ENCODE assay signal across 9 cellular contexts in the genomic region with DNA sequence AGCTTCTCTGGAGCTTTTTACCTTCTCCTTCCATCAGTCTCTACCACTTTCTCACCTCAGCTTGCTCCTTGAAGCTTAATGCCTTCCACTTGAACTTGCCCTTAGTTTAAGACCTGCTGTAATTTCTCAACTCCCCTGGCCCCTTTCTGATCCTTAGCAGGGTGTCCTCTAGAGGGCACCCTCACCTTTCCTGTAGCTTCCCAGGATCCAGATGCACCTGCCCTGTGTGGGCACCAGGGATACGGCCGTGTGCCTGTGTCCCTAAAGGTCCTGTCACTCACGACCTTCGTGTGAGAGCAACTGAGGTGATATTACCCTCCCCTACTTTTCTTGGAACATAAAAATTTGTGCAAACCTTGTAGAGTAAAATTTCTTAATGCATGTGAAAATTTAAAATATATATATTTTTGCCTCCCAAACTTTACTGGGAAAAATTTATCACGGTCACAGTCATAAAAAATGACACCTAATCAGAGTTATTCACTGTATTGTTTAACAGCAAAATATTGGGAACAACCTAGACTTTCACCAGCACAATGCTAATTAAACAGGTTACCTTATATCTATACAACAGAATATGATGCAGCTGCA. TPM values are rescaled to one million over a fixed set of nuclear protein-coding genes. Genes with fewer than 3 reads are reported as not detected.
DNase-seq lines count a peak whose midpoint lies in the region; ATAC-seq and TF ChIP-seq lines count a peak whose summit lies in the region.
"Had no signal": no experiment of that assay in that cellular context is flagged by ENCODE, and none has a peak within 500 bp of the region (broad histone marks: within the 10 kb centered on the region; RNA-seq: fewer than 3 reads in every experiment).

No MANE protein-coding gene starts in this region.

- no peak overlapping the region for H3K27ac Mint-ChIP-seq in activated CD4-positive, alpha-beta T cell treated with anti-CD3 and anti-CD28 coated beads, Interleukin-2, amount 10 ng/mL, durations not matched to agents 24 days and 14 days

- 25 to 28% methylated on average over 5 of the region's 5 CpGs for WGBS in aorta, 2 donors

- H3K4me3 ChIP-seq in uterus (no peak overlapping the region), aorta (ENCODE audit: low read length in 2 of 2) (no peak overlapping the region)

- no peaks in the 10 kb centered on the region for H3K4me1 ChIP-seq in uterus
- no peaks in the 10 kb centered on the region for H3K4me1 ChIP-seq in aorta (ENCODE audit: control insufficient read depth in 1 of 2, insufficient read depth in 2 of 2, low read length in 2 of 2)

- DNase-seq in activated CD4-positive, alpha-beta T cell treated with anti-CD3 and anti-CD28 coated beads, Interleukin-2, amount 50 U/mL, for 48 hours: peak; percentile 1 to 8
- no peak for DNase-seq in activated CD4-positive, alpha-beta T cell treated with anti-CD3 and anti-CD28 coated beads, Interleukin-2, amount 10 ng/mL, durations not matched to agents 24 days and 14 days
- DNase-seq in NCI-H1092 treated with DMSO at 0.1 percent for 48 hours (lab: John Stamatoyannopoulos, UW): peak; percentile 2
- DNase-seq in T47D (ENCODE audit: low read depth in 1 of 2, low spot score in 1 of 2): peak; percentile 67 to 69
- peak; percentile 50 for DNase-seq in renal cortical epithelial cell (ENCODE audit: low read depth)
- no peak for DNase-seq in uterus
- DNase-seq in aorta: no peak

- H3K27ac ChIP-seq in uterus (no peak overlapping the region), aorta (ENCODE audit: low read depth in 1 of 2, low read length in 2 of 2) (no peak overlapping the region)

- H3K27me3 ChIP-seq in uterus (no peaks in the 10 kb centered on the region), aorta (ENCODE audit: control insufficient read depth in 1 of 2, insufficient read depth in 2 of 2, low read length in 1 of 2) (no peaks in the 10 kb centered on the region)

- H3K9me3 Mint-ChIP-seq in activated CD4-positive, alpha-beta T cell treated with anti-CD3 and anti-CD28 coated beads, Interleukin-2, amount 10 ng/mL, durations not matched to agents 24 days and 14 days: no peaks in the 10 kb centered on the region

- H3K36me3 Mint-ChIP-seq in activated CD4-positive, alpha-beta T cell treated with anti-CD3 and anti-CD28 coated beads, Interleukin-2, amount 10 ng/mL, durations not matched to agents 24 days and 14 days (ENCODE audit: low read depth): no peaks in the 10 kb centered on the region

- intact Hi-C loops in activated CD4-positive, alpha-beta T cell treated with anti-CD3 and anti-CD28 coated beads, Interleukin-2, amount 10 ng/mL, durations not matched to agents 24 days and 14 days (cut with micrococcal nuclease): no loop called here
- intact Hi-C loops in uterus (cut with DNase I; ENCODE audit: low total_unique reads) (no loop called here), aorta (cut with DNase I) (no loop called here)

- H3K9me3 ChIP-seq in uterus: no peaks in the 10 kb centered on the region
- no peaks in the 10 kb centered on the region for H3K9me3 ChIP-seq in aorta (ENCODE audit: control insufficient read depth, low read length)

- H3K36me3 ChIP-seq in uterus: no peaks in the 10 kb centered on the region
- no peaks in the 10 kb centered on the region for H3K36me3 ChIP-seq in aorta (ENCODE audit: control insufficient read depth in 1 of 2, insufficient read depth in 2 of 2, low read length in 1 of 2)

- H3K4me1 Mint-ChIP-seq in activated CD4-positive, alpha-beta T cell treated with anti-CD3 and anti-CD28 coated beads, Interleukin-2, amount 10 ng/mL, durations not matched to agents 24 days and 14 days: no peaks in the 10 kb centered on the region

- H3K27me3 Mint-ChIP-seq in activated CD4-positive, alpha-beta T cell treated with anti-CD3 and anti-CD28 coated beads, Interleukin-2, amount 10 ng/mL, durations not matched to agents 24 days and 14 days: peaks cover 10% of the 10 kb centered on the region

- TF ChIP-seq POLR2A in uterus (IDR thresholded peaks at IDR 0.05): no peak

- H3K4me3 Mint-ChIP-seq in activated CD4-positive, alpha-beta T cell treated with anti-CD3 and anti-CD28 coated beads, Interleukin-2, amount 10 ng/mL, durations not matched to agents 24 days and 14 days: no peak overlapping the region

- in situ Hi-C loops in T47D (cut with HindIII; ENCODE audit: low pct_unique_long_range_greater_than_20kb, low sequenced_read_pairs): no loop called here

- ATAC-seq in GM18519 (IDR thresholded peaks at IDR 0.05; ENCODE audit: low FRiP score, unreplicated experiment) (no peak), aorta (ENCODE audit: low FRiP score) (no peak)

- TF ChIP-seq CTCF in uterus (IDR thresholded peaks at IDR 0.05): no peak

RNA-seq across cellular contexts. Expression of gene PSG3, which starts 46.4 kb away (rescaled TPM):
- not detected in 2 replicates for total RNA-seq in activated CD4-positive, alpha-beta T cell treated with anti-CD3 and anti-CD28 coated beads, Interleukin-2, amount 10 ng/mL, durations not matched to agents 24 days and 14 days
- total RNA-seq in renal cortical epithelial cell (0.50 and 1.0 TPM in 2 replicates), uterus (not detected), aorta (not detected)
- polyA plus RNA-seq in aorta: not detected
- polyA plus RNA-seq: adipose tissue had no signal

Comparison
In these comparisons a context has a peak if more than half of its experiments do, and no peak if none do; other contexts are left out.
1. DNase-seq: peak in activated CD4-positive, alpha-beta T cell treated with anti-CD3 and anti-CD28 coated beads, Interleukin-2, amount 50 U/mL, for 48 hours (2 of 2), NCI-H1092 treated with DMSO at 0.1 percent for 48 hours (single experiment), T47D (2 of 2) and renal cortical epithelial cell (single experiment); none in activated CD4-positive, alpha-beta T cell treated with anti-CD3 and anti-CD28 coated beads, Interleukin-2, amount 10 ng/mL, durations not matched to agents 24 days and 14 days (single experiment), uterus (0 of 2) and aorta (0 of 2).